1 cellular context compared by ENCODE assay signal in genomic region chr2:30269771-30270145, GRCh38.
TF ChIP-seq lines count a peak whose summit lies in the region.

No MANE protein-coding gene starts in this region.

TF ChIP-seq in K562, 482 proteins besides CTCF, POLR2A, EP300 and RAD21 (continued from another document):
- TF ChIP-seq SFPQ (IDR thresholded peaks at IDR 0.05; ENCODE audit: low read depth, low read length), result no peak
- no peak for TF ChIP-seq ZSCAN32 (CRISPR knock-in tag; IDR thresholded peaks at IDR 0.05)
- no peak for TF ChIP-seq BRF2 (IDR thresholded peaks at IDR 0.05; ENCODE audit: borderline replicate concordance, insufficient read depth, insufficient read length)
- TF ChIP-seq ZNF778 (CRISPR knock-in tag; IDR thresholded peaks at IDR 0.05), result no peak
- no peak for TF ChIP-seq ZNF717 (CRISPR knock-in tag; IDR thresholded peaks at IDR 0.05)
- TF ChIP-seq TCF7L2 (IDR thresholded peaks at IDR 0.05; ENCODE audit: low read depth, low read length), result no peak
- no peak for TF ChIP-seq ZNF143 (CRISPR knock-in tag; IDR thresholded peaks at IDR 0.05)
- TF ChIP-seq MYC (IDR thresholded peaks at IDR 0.05; ENCODE audit: low read depth, low read length), result no peak
- no peak for TF ChIP-seq MYC (CRISPR knock-in tag; IDR thresholded peaks at IDR 0.05; ENCODE audit: borderline replicate concordance, low read depth)
- TF ChIP-seq ZNF165 (CRISPR knock-in tag; IDR thresholded peaks at IDR 0.05; ENCODE audit: borderline replicate concordance), result no peak
- TF ChIP-seq MAZ (CRISPR knock-in tag; conservative IDR thresholded peaks at IDR 0.05 in 1 of 2, IDR thresholded peaks at IDR 0.05 in 1 of 2), result no peak
- no peak for TF ChIP-seq CHAMP1 (IDR thresholded peaks at IDR 0.05)
- no peak for TF ChIP-seq NRF1 (conservative IDR thresholded peaks at IDR 0.05 in 1 of 2, IDR thresholded peaks at IDR 0.05 in 1 of 2)
- TF ChIP-seq ATF4 (CRISPR knock-in tag; IDR thresholded peaks at IDR 0.05), result no peak
